9 cellular contexts compared by ENCODE assay signal in genomic region chr17:76414334-76415295, GRCh38. TPM values are rescaled to one million over a fixed set of nuclear protein-coding genes. Genes with fewer than 3 reads are reported as not detected.
DNase-seq lines count a peak whose midpoint lies in the region; ATAC-seq, FAIRE-seq and TF ChIP-seq lines count a peak whose summit lies in the region.
"Had no signal": no experiment of that assay in that cellular context is flagged by ENCODE, and none has a peak within 500 bp of the region (broad histone marks: within the 10 kb centered on the region; RNA-seq: fewer than 3 reads in every experiment).

No MANE protein-coding gene starts in this region.

- no peak overlapping the region for H3K4ac ChIP-seq in H9 (ENCODE audit: low read depth, low read length)

- H3K4me3 ChIP-seq in small intestine (ENCODE audit: low read depth in 1 of 2, low read length in 2 of 2): no peak overlapping the region

- no peak overlapping the region for H2AK5ac ChIP-seq in H9 (ENCODE audit: insufficient read length, low read length)

- no peaks in the 10 kb centered on the region for H3K9me3 Mint-ChIP-seq in H9
- H3K9me3 Mint-ChIP-seq in activated T-helper 1 cell treated with anti-CD3 and anti-CD28 coated beads, Interleukin-12 subunit alpha, Interleukin-12 subunit beta, Interleukin-2, Interleukin-4 antibody, amounts not matched to agents 30 ng/mL and 10 ng/mL and 1 ng/mL, durations not matched to agents 14 hours and 24 hours and 36 hours: no peaks in the 10 kb centered on the region

- no peak overlapping the region for H3K56ac ChIP-seq in H9 (ENCODE audit: insufficient read length, low read depth, low read length)

- no peak overlapping the region for H4K5ac ChIP-seq in H9 (ENCODE audit: insufficient read length, low read depth, low read length)

- H4K91ac ChIP-seq in H9 (ENCODE audit: insufficient read length, low read depth, low read length): no peak overlapping the region

- no peak overlapping the region for H3K4me2 ChIP-seq in H9 (ENCODE audit: insufficient read depth, insufficient read length, low read length)

- peaks cover 0 to 5% of the 10 kb centered on the region in 2 donors for H3K36me3 ChIP-seq in small intestine (ENCODE audit: control insufficient read depth in 2 of 2, insufficient read depth in 2 of 2, low read length in 2 of 2)

- POLR2A ChIA-PET in GM10248 (lab: Yijun Ruan, JAX): no interaction called here

- H3K9ac ChIP-seq in H9 (ENCODE audit: extremely low read depth, insufficient read length, low read length): no peak overlapping the region

- H3K4me1 ChIP-seq in H9 (ENCODE audit: insufficient read depth, low read length) (peaks cover 4% of the 10 kb centered on the region), small intestine (ENCODE audit: control insufficient read depth in 2 of 2, insufficient read depth in 1 of 2, low read depth in 1 of 2, low read length in 1 of 2) (no peaks in the 10 kb centered on the region)

- H2BK12ac ChIP-seq in H9 (ENCODE audit: insufficient read length, low read depth, low read length): no peak overlapping the region

- H2BK20ac ChIP-seq in H9 (ENCODE audit: low read depth, low read length, poor library complexity, severe bottlenecking): no peak overlapping the region

- no peak overlapping the region for H2BK15ac ChIP-seq in H9 (ENCODE audit: low read depth, low read length)

- H3K14ac ChIP-seq in H9 (ENCODE audit: insufficient read depth, low read length): no peak overlapping the region

- H4K8ac ChIP-seq in H9 (replicated peaks; ENCODE audit: insufficient read length, low read depth, low read length): no peak overlapping the region

- DNase-seq in H9 (no peak), SHP77 (lab: John Stamatoyannopoulos, UW) (peak; percentile 62 to 91), Right ventricle myocardium inferior (ENCODE audit: missing footprints) (peak; percentile 90), small intestine (peak; percentile 37), activated T-cell treated with anti-CD3 and anti-CD28 coated beads for 4 hours (no peak), GM10248 (ENCODE audit: extremely low spot score) (no peak)
- DNase-seq in activated T-helper 1 cell treated with anti-CD3 and anti-CD28 coated beads, Interleukin-12 subunit alpha, Interleukin-12 subunit beta, Interleukin-2, Interleukin-4 antibody, amounts not matched to agents 30 ng/mL and 10 ng/mL and 1 ng/mL, durations not matched to agents 14 hours and 24 hours and 36 hours (ENCODE audit: low spot score): no peak
- no peak for DNase-seq in stimulated activated CD8-positive, alpha-beta memory T cell treated with anti-CD3 and anti-CD28 coated beads, Interleukin-4, amount 100 ng/mL, for 48 hours

- no peak overlapping the region for H3K27ac ChIP-seq in H9 (ENCODE audit: insufficient read length, low read depth, low read length)
- H3K27ac ChIP-seq in small intestine (ENCODE audit: low read depth in 1 of 2, low read length in 1 of 2): no peak overlapping the region

- H3K18ac ChIP-seq in H9 (ENCODE audit: insufficient read length, low read depth, low read length): no peak overlapping the region

- no peak overlapping the region for H2BK120ac ChIP-seq in H9 (ENCODE audit: low read depth, low read length, poor library complexity, severe bottlenecking)

- no peaks in the 10 kb centered on the region for H3K9me3 ChIP-seq in H9 (ENCODE audit: control insufficient read depth, low read depth, low read length)
- H3K9me3 ChIP-seq in small intestine (ENCODE audit: control insufficient read depth, low read depth): no peaks in the 10 kb centered on the region

- intact Hi-C loops in Right ventricle myocardium inferior (cut with DNase I): no loop called here
- intact Hi-C loops in activated T-helper 1 cell treated with anti-CD3 and anti-CD28 coated beads, Interleukin-12 subunit alpha, Interleukin-12 subunit beta, Interleukin-2, Interleukin-4 antibody, amounts not matched to agents 30 ng/mL and 10 ng/mL and 1 ng/mL, durations not matched to agents 14 hours and 24 hours and 36 hours (cut with micrococcal nuclease): no loop called here

- no peak for FAIRE-seq in small intestine (lab: Jason Lieb, UNC)
- FAIRE-seq: islet of Langerhans had no signal

- H3K23ac ChIP-seq in H9 (ENCODE audit: insufficient read length, low read depth, low read length): no peak overlapping the region

- H3T11ph ChIP-seq in H9 (ENCODE audit: low read length): no peak overlapping the region

- H3K4me3 Mint-ChIP-seq in H9: no peak overlapping the region
- no peak overlapping the region for H3K4me3 Mint-ChIP-seq in activated T-helper 1 cell treated with anti-CD3 and anti-CD28 coated beads, Interleukin-12 subunit alpha, Interleukin-12 subunit beta, Interleukin-2, Interleukin-4 antibody, amounts not matched to agents 30 ng/mL and 10 ng/mL and 1 ng/mL, durations not matched to agents 14 hours and 24 hours and 36 hours

- peaks cover 19 to 25% of the 10 kb centered on the region in 2 experiments for H3K4me1 Mint-ChIP-seq in H9
- H3K4me1 Mint-ChIP-seq in activated T-helper 1 cell treated with anti-CD3 and anti-CD28 coated beads, Interleukin-12 subunit alpha, Interleukin-12 subunit beta, Interleukin-2, Interleukin-4 antibody, amounts not matched to agents 30 ng/mL and 10 ng/mL and 1 ng/mL, durations not matched to agents 14 hours and 24 hours and 36 hours (ENCODE audit: low read depth): peaks cover 6% of the 10 kb centered on the region

- no peaks in the 10 kb centered on the region for H3K27me3 Mint-ChIP-seq in H9 (ENCODE audit: low read depth)
- H3K27me3 Mint-ChIP-seq in activated T-helper 1 cell treated with anti-CD3 and anti-CD28 coated beads, Interleukin-12 subunit alpha, Interleukin-12 subunit beta, Interleukin-2, Interleukin-4 antibody, amounts not matched to agents 30 ng/mL and 10 ng/mL and 1 ng/mL, durations not matched to agents 14 hours and 24 hours and 36 hours (ENCODE audit: insufficient read depth): no peaks in the 10 kb centered on the region

- H2AFZ ChIP-seq in H9 (ENCODE audit: low read length): no peak overlapping the region

- H3K27ac Mint-ChIP-seq in H9: peak overlapping the region in 2 of 3 experiments; percentile 52 to 68; a peak in 2 of 7 replicates
- no peak overlapping the region for H3K27ac Mint-ChIP-seq in activated T-helper 1 cell treated with anti-CD3 and anti-CD28 coated beads, Interleukin-12 subunit alpha, Interleukin-12 subunit beta, Interleukin-2, Interleukin-4 antibody, amounts not matched to agents 30 ng/mL and 10 ng/mL and 1 ng/mL, durations not matched to agents 14 hours and 24 hours and 36 hours

- no peak for TF ChIP-seq CTCF in H9 (conservative IDR thresholded peaks at IDR 0.05)
- TF ChIP-seq CTCF in GM10248 (IDR thresholded peaks at IDR 0.05; ENCODE audit: control extremely low read depth, extremely low read depth, low read depth, missing control alignments): no peak

- H3K23me2 ChIP-seq in H9 (ENCODE audit: insufficient read length, low read depth, low read length, poor library complexity, severe bottlenecking): no peaks in the 10 kb centered on the region

- H2BK5ac ChIP-seq in H9 (ENCODE audit: insufficient read length, low read length): no peak overlapping the region

- no CpG with 5 or more reads among the region's 21 CpGs for WGBS in H9 (ENCODE audit: extremely low coverage, insufficient read length, low lambda C conversion rate)
- WGBS in small intestine, 3 donors: 49 to 58% (median 56%) methylated on average over 21 of the region's 21 CpGs

- H3K27me3 ChIP-seq in H9 (ENCODE audit: insufficient read depth, low read length): no peaks in the 10 kb centered on the region
- H3K27me3 ChIP-seq in small intestine (ENCODE audit: control insufficient read depth in 2 of 2, insufficient read depth in 2 of 2, low read length in 2 of 2): no peaks in the 10 kb centered on the region

- H3K79me1 ChIP-seq in H9 (ENCODE audit: insufficient read depth, low read depth, low read length, poor library complexity, severe bottlenecking): peaks cover 3% of the 10 kb centered on the region

- CTCF ChIA-PET in GM10248 (lab: Yijun Ruan, JAX): interaction anchor here (0.6 to 8.5 kb wide), 9 partner anchors 8 to 112 kb away, joined by 3 to 50 read pairs (median 4); no protein-coding TSS in a partner anchor

- H4K20me1 ChIP-seq in H9 (ENCODE audit: control insufficient read depth, insufficient read depth, insufficient read length): no peaks in the 10 kb centered on the region

- H3K79me2 ChIP-seq in H9 (ENCODE audit: insufficient read depth, low read length): peaks cover 4% of the 10 kb centered on the region; the same call in 1 of the 2 replicates

- ATAC-seq in Right ventricle myocardium inferior: peak; percentile 87

- peaks cover 4 to 16% (median 10%) of the 10 kb centered on the region in 3 experiments for H3K36me3 Mint-ChIP-seq in H9 (ENCODE audit: insufficient read depth in 1 of 3, low read depth in 3 of 3)
- peaks cover 4% of the 10 kb centered on the region for H3K36me3 Mint-ChIP-seq in activated T-helper 1 cell treated with anti-CD3 and anti-CD28 coated beads, Interleukin-12 subunit alpha, Interleukin-12 subunit beta, Interleukin-2, Interleukin-4 antibody, amounts not matched to agents 30 ng/mL and 10 ng/mL and 1 ng/mL, durations not matched to agents 14 hours and 24 hours and 36 hours (ENCODE audit: low read depth)

RNA-seq across cellular contexts. Expression of gene SPHK1, which starts 30.2 kb away (rescaled TPM):
- 1.4 and 1.8 TPM in 2 replicates for total RNA-seq in H9 (2021)
- 2.7 TPM for total RNA-seq in Right ventricle myocardium inferior
- polyA plus RNA-seq in small intestine: 10 to 100 TPM; 10.5 to 12.7 (median 11.6) TPM
- 16.5 and 17.8 TPM in 2 replicates for total RNA-seq in activated T-helper 1 cell treated with anti-CD3 and anti-CD28 coated beads, Interleukin-12 subunit alpha, Interleukin-12 subunit beta, Interleukin-2, Interleukin-4 antibody, amounts not matched to agents 30 ng/mL and 10 ng/mL and 1 ng/mL, durations not matched to agents 14 hours and 24 hours and 36 hours

RNA-seq across cellular contexts. Expression of gene UBE2O, which starts 38.3 kb away (rescaled TPM):
- 47.7 and 52.6 TPM in 2 replicates for total RNA-seq in H9 (2021)
- 35.4 TPM for total RNA-seq in Right ventricle myocardium inferior
- polyA plus RNA-seq in small intestine: 10 to 100 TPM in 1 of 3 donors, 1 to 10 TPM in 2; 5.7 to 12.2 (median 6.9) TPM
- 44.9 and 45.1 TPM in 2 replicates for total RNA-seq in activated T-helper 1 cell treated with anti-CD3 and anti-CD28 coated beads, Interleukin-12 subunit alpha, Interleukin-12 subunit beta, Interleukin-2, Interleukin-4 antibody, amounts not matched to agents 30 ng/mL and 10 ng/mL and 1 ng/mL, durations not matched to agents 14 hours and 24 hours and 36 hours

RNA-seq across cellular contexts. Expression of gene AANAT, which starts 52.8 kb away (rescaled TPM):
- total RNA-seq in H9 (2021) (0.15 and 0.55 TPM in 2 replicates), Right ventricle myocardium inferior (not detected)
- not detected for polyA plus RNA-seq in small intestine
- not detected in 2 replicates for total RNA-seq in activated T-helper 1 cell treated with anti-CD3 and anti-CD28 coated beads, Interleukin-12 subunit alpha, Interleukin-12 subunit beta, Interleukin-2, Interleukin-4 antibody, amounts not matched to agents 30 ng/mL and 10 ng/mL and 1 ng/mL, durations not matched to agents 14 hours and 24 hours and 36 hours

Comparison
In these comparisons a context has a peak if more than half of its experiments do, and no peak if none do; other contexts are left out.
1. DNase-seq: peak in SHP77 (2 of 2), Right ventricle myocardium inferior (single experiment) and small intestine (single experiment); none in H9 (single experiment), activated T-helper 1 cell treated with anti-CD3 and anti-CD28 coated beads, Interleukin-12 subunit alpha, Interleukin-12 subunit beta, Interleukin-2, Interleukin-4 antibody, amounts not matched to agents 30 ng/mL and 10 ng/mL and 1 ng/mL, durations not matched to agents 14 hours and 24 hours and 36 hours (single experiment), stimulated activated CD8-positive, alpha-beta memory T cell treated with anti-CD3 and anti-CD28 coated beads, Interleukin-4, amount 100 ng/mL, for 48 hours (single experiment), activated T-cell treated with anti-CD3 and anti-CD28 coated beads for 4 hours (single experiment) and GM10248 (single experiment).